ENCODE assay signal across 7 cellular contexts in the genomic region with DNA sequence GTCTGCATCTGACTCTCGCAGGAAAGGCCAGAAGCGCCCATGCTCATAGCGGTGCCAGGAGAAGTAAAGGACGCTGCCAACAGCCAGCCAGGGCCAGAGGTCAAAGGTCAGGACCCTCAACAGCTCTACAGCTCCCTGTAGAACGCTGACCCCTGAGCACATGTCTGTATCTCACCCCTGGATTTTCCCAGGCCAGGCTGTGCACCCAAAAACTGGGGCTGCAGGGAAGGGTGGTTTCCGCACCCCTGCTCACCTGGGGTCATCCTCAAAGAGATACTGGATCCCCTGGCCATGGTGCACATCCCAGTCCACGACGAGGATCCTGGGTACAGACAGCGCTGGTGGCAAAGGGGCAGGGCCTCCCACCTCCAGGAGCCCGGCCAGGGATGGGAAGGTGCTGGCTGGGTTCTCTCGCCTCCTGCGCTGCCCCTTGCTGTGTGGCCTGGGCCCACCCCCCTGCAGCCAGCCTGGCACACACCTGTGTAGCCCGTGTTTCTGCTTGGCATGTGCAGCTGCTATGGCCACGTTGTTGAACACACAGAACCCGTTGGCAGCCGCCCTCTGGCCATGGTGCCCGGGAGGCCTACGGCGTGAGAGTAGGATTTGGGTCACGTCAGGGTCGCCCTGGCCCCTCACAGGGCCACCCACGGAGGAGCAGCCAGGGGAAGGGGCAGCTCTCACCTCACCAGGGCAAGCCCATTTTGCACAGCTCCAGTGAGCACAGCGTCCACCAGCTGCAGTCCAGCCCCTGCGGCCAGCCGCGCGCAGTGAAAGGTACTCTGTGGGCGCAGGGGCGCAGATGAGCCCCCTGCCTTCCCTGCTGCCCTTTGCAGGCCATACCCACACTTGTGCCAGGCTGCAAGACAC. TPM values are rescaled to one million over a fixed set of nuclear protein-coding genes. Genes with fewer than 3 reads are reported as not detected.
A peak's percentile ranks its signal among the peaks of the same experiment; 100 is the strongest.
DNase-seq lines count a peak whose midpoint lies in the region; ATAC-seq, FAIRE-seq and TF ChIP-seq lines count a peak whose summit lies in the region.
"Had no signal": no experiment of that assay in that cellular context is flagged by ENCODE, and none has a peak within 500 bp of the region (broad histone marks: within the 10 kb centered on the region; RNA-seq: fewer than 3 reads in every experiment).

No MANE protein-coding gene starts in this region.

- WGBS in suprapubic skin: 81% methylated on average over 7 of the region's 29 CpGs

- H3K27ac Mint-ChIP-seq in activated naive CD4-positive, alpha-beta T cell treated with anti-CD3 and anti-CD28 coated beads, Interleukin-2, amount 10 ng/mL, durations not matched to agents 7 days and 5 days: no peak overlapping the region

- no peak for ATAC-seq in HG03565 (IDR thresholded peaks at IDR 0.05; ENCODE audit: unreplicated experiment)

- no peaks in the 10 kb centered on the region for H3K9me3 Mint-ChIP-seq in activated naive CD4-positive, alpha-beta T cell treated with anti-CD3 and anti-CD28 coated beads, Interleukin-2, amount 10 ng/mL, durations not matched to agents 7 days and 5 days

- H3K4me1 ChIP-seq in duodenal mucosa (ENCODE audit: control insufficient read depth in 1 of 2, insufficient read depth in 2 of 2, low read length in 2 of 2): peaks cover 28 to 44% of the 10 kb centered on the region in 2 donors
- H3K4me1 ChIP-seq in suprapubic skin: peaks cover 62% of the 10 kb centered on the region

- H3K36me3 Mint-ChIP-seq in activated naive CD4-positive, alpha-beta T cell treated with anti-CD3 and anti-CD28 coated beads, Interleukin-2, amount 10 ng/mL, durations not matched to agents 7 days and 5 days: peaks cover 11% of the 10 kb centered on the region

- H3K4me1 Mint-ChIP-seq in activated naive CD4-positive, alpha-beta T cell treated with anti-CD3 and anti-CD28 coated beads, Interleukin-2, amount 10 ng/mL, durations not matched to agents 7 days and 5 days: peaks cover 34% of the 10 kb centered on the region

- no peaks in the 10 kb centered on the region for H3K27me3 Mint-ChIP-seq in activated naive CD4-positive, alpha-beta T cell treated with anti-CD3 and anti-CD28 coated beads, Interleukin-2, amount 10 ng/mL, durations not matched to agents 7 days and 5 days

- H3K27ac ChIP-seq in duodenal mucosa (ENCODE audit: low read depth, low read length) (no peak overlapping the region), suprapubic skin (no peak overlapping the region)

- FAIRE-seq in GM19239 (lab: Jason Lieb, UNC): no peak
- FAIRE-seq: H54 had no signal

- no peak for TF ChIP-seq EP300 in suprapubic skin (IDR thresholded peaks at IDR 0.05)

- TF ChIP-seq POLR2A in suprapubic skin (IDR thresholded peaks at IDR 0.05): no peak

- no peak for DNase-seq in activated naive CD4-positive, alpha-beta T cell treated with anti-CD3 and anti-CD28 coated beads, Interleukin-2, amount 10 ng/mL, durations not matched to agents 7 days and 5 days
- DNase-seq in activated naive CD4-positive, alpha-beta T cell treated with Interleukin-2 at 50 U/mL for 16 hours: no peak
- DNase-seq in suprapubic skin (ENCODE audit: low spot score in 2 of 2) (no peak), GM19239 (ENCODE audit: insufficient read length, low spot score) (no peak)

- H3K9me3 ChIP-seq in duodenal mucosa (ENCODE audit: control insufficient read depth in 1 of 2, low read length in 2 of 2) (no peaks in the 10 kb centered on the region), suprapubic skin (no peaks in the 10 kb centered on the region)

- H3K4me3 Mint-ChIP-seq in activated naive CD4-positive, alpha-beta T cell treated with anti-CD3 and anti-CD28 coated beads, Interleukin-2, amount 10 ng/mL, durations not matched to agents 7 days and 5 days: peak overlapping the region; percentile 81

- TF ChIP-seq CTCF in suprapubic skin (IDR thresholded peaks at IDR 0.05): no peak

- no peaks in the 10 kb centered on the region for H3K27me3 ChIP-seq in duodenal mucosa (ENCODE audit: control insufficient read depth in 1 of 2, insufficient read depth in 2 of 2, low read length in 2 of 2)
- no peaks in the 10 kb centered on the region for H3K27me3 ChIP-seq in suprapubic skin

- H3K9ac ChIP-seq in duodenal mucosa (ENCODE audit: low read depth in 1 of 2, low read length in 2 of 2): peak overlapping the region in 1 of 2 donors; percentile 84

- H3K36me3 ChIP-seq in duodenal mucosa (ENCODE audit: control insufficient read depth in 1 of 2, insufficient read depth in 2 of 2, low read length in 2 of 2): peaks cover 7 to 31% of the 10 kb centered on the region in 2 donors
- peaks cover 11% of the 10 kb centered on the region for H3K36me3 ChIP-seq in suprapubic skin

- CTCF ChIA-PET in activated naive CD4-positive, alpha-beta T cell treated with anti-CD3 and anti-CD28 coated beads, Interleukin-2, amount 10 ng/mL, durations not matched to agents 7 days and 5 days (lab: Charles Lee): interaction anchor here (2.1 to 3.7 kb wide), 2 partner anchors 8 to 92 kb away, joined by 11 to 16 read pairs; no protein-coding TSS in a partner anchor

- H3K4me3 ChIP-seq in duodenal mucosa (ENCODE audit: low read depth in 1 of 2, low read length in 2 of 2) (peak overlapping the region; percentile 87 to 89), suprapubic skin (peak overlapping the region; percentile 62)

RNA-seq across cellular contexts. Expression of gene HDAC10, which starts 1.4 kb away (rescaled TPM):
- 10 to 100 TPM; 43.1 to 93.7 (median 56.2) TPM for total RNA-seq in suprapubic skin

RNA-seq across cellular contexts. Expression of gene TUBGCP6, which starts 4.8 kb away (rescaled TPM):
- total RNA-seq in suprapubic skin: 100 to 1,000 TPM in 1 of 4 donors, 10 to 100 TPM in 3; 43.0 to 113 (median 69.7) TPM

RNA-seq across cellular contexts. Expression of gene MAPK12, which starts 11.9 kb away (rescaled TPM):
- 1 to 10 TPM; 1.3 to 5.7 (median 3.3) TPM for total RNA-seq in suprapubic skin

RNA-seq across cellular contexts. Expression of gene MAPK11, which starts 20.6 kb away (rescaled TPM):
- total RNA-seq in suprapubic skin: 1 to 10 TPM; 3.8 to 5.8 (median 4.5) TPM

RNA-seq across cellular contexts. Expression of gene SELENOO, which starts 48.8 kb away (rescaled TPM):
- 10 to 100 TPM; 27.4 to 66.1 (median 36.1) TPM for total RNA-seq in suprapubic skin
